ENCODE assay signal across 1 cellular context in the genomic region with DNA sequence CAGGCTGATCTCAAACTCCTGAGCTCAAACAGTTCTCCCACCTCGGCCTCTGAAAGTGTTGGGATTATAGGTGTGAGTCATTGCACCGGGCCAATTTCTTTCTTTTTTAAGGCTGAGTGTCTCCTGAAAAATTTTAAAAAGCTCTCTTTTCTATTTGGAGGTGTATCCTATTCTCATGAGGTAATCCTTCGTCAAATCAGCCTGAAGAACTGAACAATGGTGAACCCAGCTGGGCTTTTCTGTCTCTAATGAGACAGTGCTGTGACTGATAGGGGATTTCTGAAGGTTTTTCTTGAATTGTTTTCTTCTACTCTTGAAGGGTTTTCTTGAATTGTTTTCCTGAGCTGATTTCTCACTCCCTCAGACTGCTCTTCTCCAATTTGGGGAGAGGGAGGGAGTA.
TF ChIP-seq lines count a peak whose summit lies in the region.

No MANE protein-coding gene starts in this region.

TF ChIP-seq in GM12878, 131 proteins besides CTCF, POLR2A, EP300 and RAD21:
- TF ChIP-seq JUND (IDR thresholded peaks at IDR 0.05; ENCODE audit: low read depth, low read length) (no peak), MTA3 (IDR thresholded peaks at IDR 0.05; ENCODE audit: borderline replicate concordance, low read length) (no peak), SREBF2 (IDR thresholded peaks at IDR 0.05; ENCODE audit: low read length) (no peak), CBFB (IDR thresholded peaks at IDR 0.05; ENCODE audit: low read depth) (no peak), RFX5 (IDR thresholded peaks at IDR 0.05; ENCODE audit: low read depth, low read length) (no peak), MYC (IDR thresholded peaks at IDR 0.05; ENCODE audit: insufficient read depth, insufficient read length, insufficient replicate concordance, low read length, severe bottlenecking) (no peak), ZSCAN29 (IDR thresholded peaks at IDR 0.05) (no peak), EZH2 (IDR thresholded peaks at IDR 0.05; ENCODE audit: borderline replicate concordance, control insufficient read depth, low read depth, low read length) (no peak), HDGF (IDR thresholded peaks at IDR 0.05) (no peak), SPI1 (IDR thresholded peaks at IDR 0.05; ENCODE audit: borderline replicate concordance, insufficient read depth, low read depth, low read length) (no peak), GABPA (IDR thresholded peaks at IDR 0.05; ENCODE audit: low read depth) (no peak), ZNF274 (IDR thresholded peaks at IDR 0.05; ENCODE audit: insufficient read depth, insufficient read length) (no peak), NR2C1 (IDR thresholded peaks at IDR 0.05) (no peak), SUZ12 (IDR thresholded peaks at IDR 0.05; ENCODE audit: unreplicated experiment) (no peak), PML (IDR thresholded peaks at IDR 0.05; ENCODE audit: low read length) (no peak)
- TF ChIP-seq, protein P1, sequence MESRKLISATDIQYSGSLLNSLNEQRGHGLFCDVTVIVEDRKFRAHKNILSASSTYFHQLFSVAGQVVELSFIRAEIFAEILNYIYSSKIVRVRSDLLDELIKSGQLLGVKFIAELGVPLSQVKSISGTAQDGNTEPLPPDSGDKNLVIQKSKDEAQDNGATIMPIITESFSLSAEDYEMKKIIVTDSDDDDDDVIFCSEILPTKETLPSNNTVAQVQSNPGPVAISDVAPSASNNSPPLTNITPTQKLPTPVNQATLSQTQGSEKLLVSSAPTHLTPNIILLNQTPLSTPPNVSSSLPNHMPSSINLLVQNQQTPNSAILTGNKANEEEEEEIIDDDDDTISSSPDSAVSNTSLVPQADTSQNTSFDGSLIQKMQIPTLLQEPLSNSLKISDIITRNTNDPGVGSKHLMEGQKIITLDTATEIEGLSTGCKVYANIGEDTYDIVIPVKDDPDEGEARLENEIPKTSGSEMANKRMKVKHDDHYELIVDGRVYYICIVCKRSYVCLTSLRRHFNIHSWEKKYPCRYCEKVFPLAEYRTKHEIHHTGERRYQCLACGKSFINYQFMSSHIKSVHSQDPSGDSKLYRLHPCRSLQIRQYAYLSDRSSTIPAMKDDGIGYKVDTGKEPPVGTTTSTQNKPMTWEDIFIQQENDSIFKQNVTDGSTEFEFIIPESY (IDR thresholded peaks at IDR 0.05): no peak
- TF ChIP-seq, protein P2, sequence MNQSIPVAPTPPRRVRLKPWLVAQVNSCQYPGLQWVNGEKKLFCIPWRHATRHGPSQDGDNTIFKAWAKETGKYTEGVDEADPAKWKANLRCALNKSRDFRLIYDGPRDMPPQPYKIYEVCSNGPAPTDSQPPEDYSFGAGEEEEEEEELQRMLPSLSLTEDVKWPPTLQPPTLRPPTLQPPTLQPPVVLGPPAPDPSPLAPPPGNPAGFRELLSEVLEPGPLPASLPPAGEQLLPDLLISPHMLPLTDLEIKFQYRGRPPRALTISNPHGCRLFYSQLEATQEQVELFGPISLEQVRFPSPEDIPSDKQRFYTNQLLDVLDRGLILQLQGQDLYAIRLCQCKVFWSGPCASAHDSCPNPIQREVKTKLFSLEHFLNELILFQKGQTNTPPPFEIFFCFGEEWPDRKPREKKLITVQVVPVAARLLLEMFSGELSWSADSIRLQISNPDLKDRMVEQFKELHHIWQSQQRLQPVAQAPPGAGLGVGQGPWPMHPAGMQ (IDR thresholded peaks at IDR 0.05; ENCODE audit: borderline replicate concordance): no peak
- TF ChIP-seq, protein P3, sequence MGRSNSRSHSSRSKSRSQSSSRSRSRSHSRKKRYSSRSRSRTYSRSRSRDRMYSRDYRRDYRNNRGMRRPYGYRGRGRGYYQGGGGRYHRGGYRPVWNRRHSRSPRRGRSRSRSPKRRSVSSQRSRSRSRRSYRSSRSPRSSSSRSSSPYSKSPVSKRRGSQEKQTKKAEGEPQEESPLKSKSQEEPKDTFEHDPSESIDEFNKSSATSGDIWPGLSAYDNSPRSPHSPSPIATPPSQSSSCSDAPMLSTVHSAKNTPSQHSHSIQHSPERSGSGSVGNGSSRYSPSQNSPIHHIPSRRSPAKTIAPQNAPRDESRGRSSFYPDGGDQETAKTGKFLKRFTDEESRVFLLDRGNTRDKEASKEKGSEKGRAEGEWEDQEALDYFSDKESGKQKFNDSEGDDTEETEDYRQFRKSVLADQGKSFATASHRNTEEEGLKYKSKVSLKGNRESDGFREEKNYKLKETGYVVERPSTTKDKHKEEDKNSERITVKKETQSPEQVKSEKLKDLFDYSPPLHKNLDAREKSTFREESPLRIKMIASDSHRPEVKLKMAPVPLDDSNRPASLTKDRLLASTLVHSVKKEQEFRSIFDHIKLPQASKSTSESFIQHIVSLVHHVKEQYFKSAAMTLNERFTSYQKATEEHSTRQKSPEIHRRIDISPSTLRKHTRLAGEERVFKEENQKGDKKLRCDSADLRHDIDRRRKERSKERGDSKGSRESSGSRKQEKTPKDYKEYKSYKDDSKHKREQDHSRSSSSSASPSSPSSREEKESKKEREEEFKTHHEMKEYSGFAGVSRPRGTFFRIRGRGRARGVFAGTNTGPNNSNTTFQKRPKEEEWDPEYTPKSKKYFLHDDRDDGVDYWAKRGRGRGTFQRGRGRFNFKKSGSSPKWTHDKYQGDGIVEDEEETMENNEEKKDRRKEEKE (IDR thresholded peaks at IDR 0.05): no peak
- TF ChIP-seq, protein P4, sequence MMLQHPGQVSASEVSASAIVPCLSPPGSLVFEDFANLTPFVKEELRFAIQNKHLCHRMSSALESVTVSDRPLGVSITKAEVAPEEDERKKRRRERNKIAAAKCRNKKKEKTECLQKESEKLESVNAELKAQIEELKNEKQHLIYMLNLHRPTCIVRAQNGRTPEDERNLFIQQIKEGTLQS (IDR thresholded peaks at IDR 0.05; ENCODE audit: borderline replicate concordance, extremely low read depth, low read depth, low read length): no peak
- TF ChIP-seq, protein P5, sequence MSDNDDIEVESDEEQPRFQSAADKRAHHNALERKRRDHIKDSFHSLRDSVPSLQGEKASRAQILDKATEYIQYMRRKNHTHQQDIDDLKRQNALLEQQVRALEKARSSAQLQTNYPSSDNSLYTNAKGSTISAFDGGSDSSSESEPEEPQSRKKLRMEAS (IDR thresholded peaks at IDR 0.05; ENCODE audit: low read depth, low read length): no peak
TF ChIP-seq in GM12878: peak in this region for 0.
